Comparison of ENCODE assay signal across 8 cellular contexts in genomic region chr22:41781508-41781906, GRCh38. TPM values are rescaled to one million over a fixed set of nuclear protein-coding genes. Genes with fewer than 3 reads are reported as not detected.
DNase-seq lines count a peak whose midpoint lies in the region; ATAC-seq, FAIRE-seq and TF ChIP-seq lines count a peak whose summit lies in the region.

No MANE protein-coding gene starts in this region.

- H3K9me1 ChIP-seq in K562 (ENCODE audit: control insufficient read depth, insufficient read depth, low read length) = no peaks in the 10 kb centered on the region

- FAIRE-seq in K562 (lab: Jason Lieb, UNC) = no peak

- H3K27ac ChIP-seq in K562 (ENCODE audit: extremely low read depth, low read depth, low read length) (no peak overlapping the region), SK-N-SH (ENCODE audit: low read depth in 2 of 2, low read length in 1 of 2) (no peak overlapping the region)

- in situ Hi-C loops in K562 (cut with MboI) = no loop called here

- H3K4me3 ChIP-seq in K562 = no peak overlapping the region
- H3K4me3 ChIP-seq in SK-N-SH (ENCODE audit: low read depth in 2 of 2, low read length in 1 of 2) = no peak overlapping the region

- peaks cover 44% of the 10 kb centered on the region for H3K4me1 Mint-ChIP-seq in stimulated activated naive CD8-positive, alpha-beta T cell treated with anti-CD3 and anti-CD28 coated beads, Interleukin-15, Interleukin-2, amounts not matched to agents 100 ng/mL and 50 ng/mL, for 24 hours (ENCODE audit: low read depth)

- no peaks in the 10 kb centered on the region for H3F3A ChIP-seq in SK-N-SH (replicated peaks; ENCODE audit: insufficient read depth)

- peaks cover 4% of the 10 kb centered on the region for H3K36me3 Mint-ChIP-seq in stimulated activated naive CD8-positive, alpha-beta T cell treated with anti-CD3 and anti-CD28 coated beads, Interleukin-15, Interleukin-2, amounts not matched to agents 100 ng/mL and 50 ng/mL, for 24 hours (ENCODE audit: low read depth)

- H3K36me3 ChIP-seq in K562 (ENCODE audit: control insufficient read depth, insufficient read depth, low read length) = no peaks in the 10 kb centered on the region
- no peaks in the 10 kb centered on the region for H3K36me3 ChIP-seq in SK-N-SH (replicated peaks in 1 of 2; ENCODE audit: control insufficient read depth in 1 of 2, insufficient read depth in 2 of 2, low read length in 1 of 2)

- POLR2A ChIA-PET in K562 (lab: Yijun Ruan, JAX) (interaction anchor here (0.6 to 2.1 kb wide), 7 partner anchors 10 to 93 kb away, joined by 3 to 9 read pairs (median 4); partner anchors contain the start of genes CCDC134 and SNU13), GM10248 (lab: Yijun Ruan, JAX) (interaction anchor here (0.5 to 3.3 kb wide), 4 partner anchors 19 to 155 kb away, joined by 3 to 10 read pairs (median 4); partner anchors contain the start of gene CCDC134), SK-N-SH (lab: Yijun Ruan, JAX) (no interaction called here)

- no peak for TF ChIP-seq CTCF in K562 (IDR thresholded peaks at IDR 0.05 in 2 of 3, conservative IDR thresholded peaks at IDR 0.05 in 1 of 3; ENCODE audit: insufficient read depth in 2 of 3, low read depth in 1 of 3, low read length in 3 of 3)
- no peak for TF ChIP-seq CTCF in GM10248 (IDR thresholded peaks at IDR 0.05; ENCODE audit: control extremely low read depth, extremely low read depth, low read depth, missing control alignments)
- no peak for TF ChIP-seq CTCF in SK-N-SH (IDR thresholded peaks at IDR 0.05)

- CTCF ChIA-PET in K562 (lab: Yijun Ruan, JAX; ENCODE audit: low intra/inter-chr PET ratio) = no interaction called here
- CTCF ChIA-PET in GM10248 (lab: Yijun Ruan, JAX) = interaction anchor here (0.8 to 6.9 kb wide), 11 partner anchors 11 to 159 kb away, joined by 3 to 43 read pairs (median 7); partner anchors contain the start of gene CCDC134
- CTCF ChIA-PET in SK-N-SH (lab: Yijun Ruan, JAX) = interaction anchor here (1.4 kb wide), 1 partner anchor 84 kb away, joined by 4 read pairs; no protein-coding TSS in a partner anchor

- peak; percentile 22 for ATAC-seq in HG03378 (IDR thresholded peaks at IDR 0.05; ENCODE audit: unreplicated experiment)
- ATAC-seq in K562 = no peak
- no peak for ATAC-seq in HG03439 (IDR thresholded peaks at IDR 0.05; ENCODE audit: unreplicated experiment)

- H3K4me3 Mint-ChIP-seq in stimulated activated naive CD8-positive, alpha-beta T cell treated with anti-CD3 and anti-CD28 coated beads, Interleukin-15, Interleukin-2, amounts not matched to agents 100 ng/mL and 50 ng/mL, for 24 hours = peak overlapping the region; percentile 79

- H3K4me1 ChIP-seq in K562 (replicated peaks in 1 of 2; ENCODE audit: control insufficient read depth in 2 of 2, insufficient read depth in 2 of 2, low read length in 2 of 2) (peaks cover 0 to 6% of the 10 kb centered on the region in 2 experiments; a peak in 2 of 5 replicates), SK-N-SH (ENCODE audit: control insufficient read depth in 1 of 2, insufficient read depth in 2 of 2, low read depth in 1 of 2, low read length in 1 of 2) (no peaks in the 10 kb centered on the region)

- no TSS peak for BruUV-seq in K562 (replicated peaks; lab: Mats Ljungman, UMichigan)

- no peak for TF ChIP-seq RAD21 in K562 (CRISPR knock-in tag; conservative IDR thresholded peaks at IDR 0.05 in 1 of 2, IDR thresholded peaks at IDR 0.05 in 1 of 2)
- no peak for TF ChIP-seq RAD21 in SK-N-SH (IDR thresholded peaks at IDR 0.05; ENCODE audit: low read length)

- H2AFZ ChIP-seq in K562 (ENCODE audit: low read depth, low read length) (peak overlapping the region; percentile 87), SK-N-SH (ENCODE audit: low read depth) (no peak overlapping the region)

- H3K9me3 Mint-ChIP-seq in stimulated activated naive CD8-positive, alpha-beta T cell treated with anti-CD3 and anti-CD28 coated beads, Interleukin-15, Interleukin-2, amounts not matched to agents 100 ng/mL and 50 ng/mL, for 24 hours = no peaks in the 10 kb centered on the region

- H3K27me3 Mint-ChIP-seq in stimulated activated naive CD8-positive, alpha-beta T cell treated with anti-CD3 and anti-CD28 coated beads, Interleukin-15, Interleukin-2, amounts not matched to agents 100 ng/mL and 50 ng/mL, for 24 hours = no peaks in the 10 kb centered on the region

- DNase-seq in activated CD4-positive, alpha-beta T cell treated with anti-CD3 and anti-CD28 coated beads for 48 hours = peak; percentile 12
- no peak for DNase-seq in activated CD4-positive, alpha-beta T cell treated with anti-CD3 and anti-CD28 coated beads for 1 hour
- no peak for DNase-seq in K562 (ENCODE audit: extremely low read depth in 1 of 4, low spot score in 3 of 4)
- DNase-seq in GM10248 (ENCODE audit: extremely low spot score) = no peak
- no peak for DNase-seq in SK-N-SH

- no peak for TF ChIP-seq POLR2A in K562 (conservative IDR thresholded peaks at IDR 0.05)

- H3K4me2 ChIP-seq in K562 (ENCODE audit: insufficient read depth, low read length) = peak overlapping the region; percentile 25; the same call in 1 of the 2 replicates
- H3K4me2 ChIP-seq in SK-N-SH = no peak overlapping the region

- 0% methylated on average over 1 of the region's 1 CpG for WGBS in K562 (ENCODE audit: insufficient coverage, low coverage, missing lambda C conversion rate)
- 57% methylated on average over 1 of the region's 1 CpG for WGBS in SK-N-SH (ENCODE audit: low lambda C conversion rate)

- H3K9me3 ChIP-seq in K562 (replicated peaks; ENCODE audit: control insufficient read depth, insufficient read depth, low read depth, low read length) (no peaks in the 10 kb centered on the region), SK-N-SH (no peaks in the 10 kb centered on the region)

- H3K79me2 ChIP-seq in K562 (ENCODE audit: control insufficient read depth, insufficient read depth, low read length) (no peaks in the 10 kb centered on the region), SK-N-SH (ENCODE audit: insufficient read depth) (no peaks in the 10 kb centered on the region)

- H3K27ac Mint-ChIP-seq in stimulated activated naive CD8-positive, alpha-beta T cell treated with anti-CD3 and anti-CD28 coated beads, Interleukin-15, Interleukin-2, amounts not matched to agents 100 ng/mL and 50 ng/mL, for 24 hours = peak overlapping the region; percentile 97

- TF ChIP-seq EP300 in K562 (IDR thresholded peaks at IDR 0.05; ENCODE audit: low read length) = no peak
- no peak for TF ChIP-seq EP300 in SK-N-SH (IDR thresholded peaks at IDR 0.05; ENCODE audit: borderline replicate concordance in 1 of 2, low read depth in 1 of 2, low read length in 1 of 2)

- H3K9me2 ChIP-seq in SK-N-SH = no peaks in the 10 kb centered on the region

- H3K27me3 ChIP-seq in K562 (ENCODE audit: control insufficient read depth in 2 of 2, insufficient read depth in 2 of 2, low read length in 2 of 2) (no peaks in the 10 kb centered on the region), SK-N-SH (ENCODE audit: insufficient read depth) (no peaks in the 10 kb centered on the region)

- H4K20me1 ChIP-seq in K562 (replicated peaks; ENCODE audit: control insufficient read depth, insufficient read depth, low read length) (no peaks in the 10 kb centered on the region), SK-N-SH (ENCODE audit: insufficient read depth) (no peaks in the 10 kb centered on the region)

- H3K9ac ChIP-seq in K562 (ENCODE audit: insufficient read depth in 1 of 2, low read depth in 2 of 2, low read length in 2 of 2) = no peak overlapping the region
- H3K9ac ChIP-seq in SK-N-SH = no peak overlapping the region

- intact Hi-C loops in K562 (cut with micrococcal nuclease) = no loop called here

RNA-seq across cellular contexts. Expression of gene CCDC134, which starts 19.0 kb away (rescaled TPM):
- total RNA-seq in K562 (2011; cell fraction: chromatin; rRNA removed; ENCODE audit: low replicate concordance) = 11.6 and 24.3 TPM in 2 replicates
- total RNA-seq in K562 (2011; cell fraction: nucleolus; rRNA removed) = 22.4 and 24.5 TPM in 2 replicates
- total RNA-seq in K562 (2011; cell fraction: nucleoplasm; rRNA removed) = 18.8 and 20.0 TPM in 2 replicates
- total RNA-seq in K562 (2014; rRNA removed) (6.9 and 11.7 TPM in 2 replicates), K562 (2014; rRNA removed; fragmentation: Illumina TruSeq; extraction: Trizol) (6.3 and 7.7 TPM in 2 replicates), K562 (2015; rRNA removed; fragmentation: Illumina TruSeq; extraction: Trizol) (9.2 and 9.5 TPM in 2 replicates), K562 (2021) (11.9 and 12.4 TPM in 2 replicates)
- polyA plus RNA-seq in K562 (2011; rRNA removed) (5.0 and 5.1 TPM in 2 replicates), K562 (2014; fragmentation: Illumina TruSeq; extraction: Trizol) (4.2 and 5.3 TPM in 2 replicates), K562 (2014; fragmentation: Nextera tagmentation; extraction: Ambion mirVana) (under 1 TPM; 0.56 to 0.99 TPM), K562 (2014; rRNA removed) (5.2 and 6.8 TPM in 2 replicates), SK-N-SH (2012; rRNA removed) (1.8 and 2.0 TPM in 2 replicates)
- 5.5 and 6.0 TPM in 2 replicates for polyA plus RNA-seq in K562 (2011; cell fraction: cytosol; rRNA removed)
- polyA plus RNA-seq in K562 (2011; cell fraction: nucleus; rRNA removed) = 3.8 and 5.5 TPM in 2 replicates
- polyA plus RNA-seq in K562 (2012) = 2.4 and 3.0 TPM in 2 replicates
- polyA minus RNA-seq in K562 (2011; rRNA and poly(A)+ RNA removed) = 13.2 and 19.0 TPM in 2 replicates
- 14.0 and 14.1 TPM in 2 replicates for polyA minus RNA-seq in K562 (2011; cell fraction: cytosol; rRNA and poly(A)+ RNA removed)
- 7.5 and 9.2 TPM in 2 replicates for polyA minus RNA-seq in K562 (2011; cell fraction: nucleus; rRNA and poly(A)+ RNA removed)
- polyA plus RNA-seq in SK-N-SH (2012; cell fraction: cytosol; rRNA removed) = 1.3 and 1.4 TPM in 2 replicates
- polyA plus RNA-seq in SK-N-SH (2012; cell fraction: nucleus; rRNA removed) = 1.6 and 2.2 TPM in 2 replicates

RNA-seq across cellular contexts. Expression of gene SREBF2, which starts 51.4 kb away (rescaled TPM):
- total RNA-seq in K562 (2011; cell fraction: chromatin; rRNA removed; ENCODE audit: low replicate concordance) = 399 and 583 TPM in 2 replicates
- 378 and 395 TPM in 2 replicates for total RNA-seq in K562 (2011; cell fraction: nucleolus; rRNA removed)
- total RNA-seq in K562 (2011; cell fraction: nucleoplasm; rRNA removed) = 386 and 451 TPM in 2 replicates
- total RNA-seq in K562 (2014; rRNA removed) (26.6 and 38.5 TPM in 2 replicates), K562 (2014; rRNA removed; fragmentation: Illumina TruSeq; extraction: Trizol) (26.9 and 27.2 TPM in 2 replicates), K562 (2015; rRNA removed; fragmentation: Illumina TruSeq; extraction: Trizol) (22.4 and 24.8 TPM in 2 replicates), K562 (2021) (73.9 and 84.2 TPM in 2 replicates)
- polyA plus RNA-seq in K562 (2011; rRNA removed) (55.3 and 89.8 TPM in 2 replicates), K562 (2014; fragmentation: Illumina TruSeq; extraction: Trizol) (64.5 and 74.3 TPM in 2 replicates), K562 (2014; fragmentation: Nextera tagmentation; extraction: Ambion mirVana) (1 to 10 TPM; 1.1 TPM), K562 (2014; rRNA removed) (62.8 and 63.9 TPM in 2 replicates), SK-N-SH (2012; rRNA removed) (7.4 and 7.5 TPM in 2 replicates)
- 94.7 and 107 TPM in 2 replicates for polyA plus RNA-seq in K562 (2011; cell fraction: cytosol; rRNA removed)
- 167 and 200 TPM in 2 replicates for polyA plus RNA-seq in K562 (2011; cell fraction: nucleus; rRNA removed)
- polyA plus RNA-seq in K562 (2012) = 57.0 and 119 TPM in 2 replicates
- 76.8 and 96.3 TPM in 2 replicates for polyA minus RNA-seq in K562 (2011; rRNA and poly(A)+ RNA removed)
- polyA minus RNA-seq in K562 (2011; cell fraction: cytosol; rRNA and poly(A)+ RNA removed) = 59.7 and 96.8 TPM in 2 replicates
- 55.1 and 75.6 TPM in 2 replicates for polyA minus RNA-seq in K562 (2011; cell fraction: nucleus; rRNA and poly(A)+ RNA removed)
- 4.0 and 6.2 TPM in 2 replicates for polyA plus RNA-seq in SK-N-SH (2012; cell fraction: cytosol; rRNA removed)
- polyA plus RNA-seq in SK-N-SH (2012; cell fraction: nucleus; rRNA removed) = 15.2 and 16.5 TPM in 2 replicates
